23 cellular contexts compared by ENCODE assay signal in the genomic region with DNA sequence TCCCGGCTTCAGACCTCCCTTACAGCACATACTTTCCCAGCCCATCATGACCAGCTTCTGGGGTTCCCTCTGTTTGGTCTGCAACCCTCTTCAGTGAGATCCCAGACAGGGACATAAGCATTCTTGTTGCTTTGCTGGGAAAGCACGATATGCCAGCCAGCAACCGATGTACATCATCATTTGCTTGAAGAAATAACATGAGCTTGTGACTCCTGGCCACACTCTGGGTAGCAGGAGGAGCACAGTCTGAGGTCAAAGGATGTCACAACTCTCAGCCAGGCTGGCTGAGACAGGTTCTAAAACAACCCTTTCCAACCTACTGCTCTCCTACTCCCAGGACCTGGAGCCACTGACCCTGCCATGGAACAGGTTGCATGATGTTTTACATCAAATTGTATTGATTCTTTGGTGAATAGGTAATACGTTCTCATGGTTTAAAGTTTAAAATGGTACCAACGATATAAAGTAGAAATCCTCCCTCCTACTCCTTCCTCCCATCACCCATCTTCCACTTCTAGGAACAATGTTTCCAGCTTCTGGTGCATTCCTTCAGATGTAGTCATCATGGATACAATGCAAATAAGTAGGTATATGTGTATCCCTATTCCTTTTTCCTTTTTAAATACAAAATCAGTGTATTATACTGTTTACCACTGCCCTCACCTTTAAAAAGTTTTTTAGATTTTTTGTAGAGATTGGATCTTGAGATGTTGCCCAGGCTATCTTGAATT.
DNase-seq lines count a peak whose midpoint lies in the region; ATAC-seq, FAIRE-seq and TF ChIP-seq lines count a peak whose summit lies in the region.
"Had no signal": no experiment of that assay in that cellular context is flagged by ENCODE, and none has a peak within 500 bp of the region (broad histone marks: within the 10 kb centered on the region; RNA-seq: fewer than 3 reads in every experiment).

No MANE protein-coding gene starts in this region.

- H3K79me2 ChIP-seq in K562 (ENCODE audit: control insufficient read depth, insufficient read depth, low read length): no peaks in the 10 kb centered on the region

- CTCF ChIA-PET in K562 (lab: Yijun Ruan, JAX; ENCODE audit: low intra/inter-chr PET ratio): interaction anchor here (0.6 kb wide), 1 partner anchor 355 kb away, joined by 3 read pairs; no protein-coding TSS in a partner anchor

- no peak overlapping the region for H3K27ac ChIP-seq in K562 (ENCODE audit: extremely low read depth, low read depth, low read length)
- H3K27ac ChIP-seq: C4-2B, lower lobe of right lung, upper lobe of right lung had no signal

- no peaks in the 10 kb centered on the region; the same call in 1 of the 2 replicates for H4K20me1 ChIP-seq in K562 (replicated peaks; ENCODE audit: control insufficient read depth, insufficient read depth, low read length)

- no peak; a peak in 1 of 4 replicates for TF ChIP-seq RAD21 in K562 (CRISPR knock-in tag; conservative IDR thresholded peaks at IDR 0.05 in 1 of 2, IDR thresholded peaks at IDR 0.05 in 1 of 2)

- ATAC-seq in natural killer cell treated with Interleukin-12 subunit alpha and Interleukin-12 subunit beta and Interleukin-15 and Interleukin-18, amount 100 ng/mL, for 72 hours: peak; percentile 7 to 43
- ATAC-seq in natural killer cell (no peak), K562 (no peak), GM21717 (IDR thresholded peaks at IDR 0.05; ENCODE audit: unreplicated experiment) (no peak)
- ATAC-seq: stimulated activated naive B cell treated with anti-CD40 and anti-IgM and Interleukin-4, amounts not matched to agents 10 μg/mL and 1 μg/mL and 100 μg/mL, for 72 hours; T-helper 17 cell; WTC11 had no signal

- H3K36me3 ChIP-seq in K562 (ENCODE audit: control insufficient read depth, insufficient read depth, low read length): no peaks in the 10 kb centered on the region
- H3K36me3 ChIP-seq: lower lobe of right lung, upper lobe of right lung had no signal

- FAIRE-seq in K562 (lab: Jason Lieb, UNC) (peak; percentile 37), urothelium cell line (lab: Jason Lieb, UNC) (no peak), HTR-8/SVneo (lab: Jason Lieb, UNC) (no peak)

- TF ChIP-seq CTCF in natural killer cell (IDR thresholded peaks at IDR 0.05): no peak
- no peak for TF ChIP-seq CTCF in K562 (IDR thresholded peaks at IDR 0.05 in 2 of 3, conservative IDR thresholded peaks at IDR 0.05 in 1 of 3; ENCODE audit: insufficient read depth in 2 of 3, low read depth in 1 of 3, low read length in 3 of 3)

- POLR2A ChIA-PET in K562 (lab: Yijun Ruan, JAX): interaction anchor here (0.7 kb wide), 1 partner anchor 354 kb away, joined by 3 read pairs; no protein-coding TSS in a partner anchor

- no peaks in the 10 kb centered on the region for H3K27me3 ChIP-seq in K562 (ENCODE audit: control insufficient read depth in 2 of 2, insufficient read depth in 2 of 2, low read length in 2 of 2)

- no peaks in the 10 kb centered on the region for H3K9me3 ChIP-seq in K562 (replicated peaks; ENCODE audit: control insufficient read depth, insufficient read depth, low read depth, low read length)
- H3K9me3 ChIP-seq: lower lobe of right lung, upper lobe of right lung had no signal

- H3K27me3 Mint-ChIP-seq in natural killer cell treated with Interleukin-12 subunit alpha and Interleukin-12 subunit beta and Interleukin-15 and Interleukin-18, amount 100 ng/mL, for 72 hours: peaks cover 39 to 56% of the 10 kb centered on the region in 2 donors
- peaks cover 35 to 66% of the 10 kb centered on the region in 2 donors for H3K27me3 Mint-ChIP-seq in natural killer cell (ENCODE audit: low read depth in 2 of 2)

- in situ Hi-C loops in K562 (cut with MboI): no loop called here
- in situ Hi-C loops in G401 (cut with HindIII; ENCODE audit: low sequenced_read_pairs): no loop called here

- intact Hi-C loops in natural killer cell (cut with micrococcal nuclease) (no loop called here), K562 (cut with micrococcal nuclease) (loop anchor here (2.0 to 10.0 kb wide), 2 partner anchors 119 to 291 kb away; no protein-coding TSS in a partner anchor)

- H2AFZ ChIP-seq in K562 (ENCODE audit: low read depth, low read length): no peak overlapping the region

- DNase-seq in natural killer cell treated with Interleukin-12 subunit alpha and Interleukin-12 subunit beta and Interleukin-15 and Interleukin-18, amount 100 ng/mL, for 72 hours (ENCODE audit: low spot score): no peak
- no peak for DNase-seq in natural killer cell
- DNase-seq in K562 (ENCODE audit: extremely low read depth in 1 of 4, low spot score in 3 of 4): no peak
- DNase-seq in islet precursor cell: peak; percentile 68
- DNase-seq in urothelium cell line (ENCODE audit: low spot score): peak; percentile 33
- no peak for DNase-seq in G401 (ENCODE audit: low spot score)
- no peak for DNase-seq in HTR-8/SVneo (ENCODE audit: insufficient read length, low spot score)
- DNase-seq: 8988T; activated naive CD8-positive, alpha-beta T cell treated with anti-CD3 and anti-CD28 coated beads, Interleukin-2, amount 10 ng/mL, durations not matched to agents 7 days and 5 days; DMS53; effector CD4-positive, alpha-beta T cell; lower lobe of right lung; NCI-H187 treated with DMSO at 0.1 percent for 48 hours; NCI-H446; SHP77 treated with DMSO at 0.1 percent for 48 hours; stimulated activated CD4-positive, alpha-beta T cell treated with anti-CD3 and anti-CD28 coated beads, Interleukin-15, amount 100 ng/mL, for 24 hours; stimulated activated naive B cell treated with anti-CD40 and anti-IgM and Interleukin-4, amounts not matched to agents 10 μg/mL and 1 μg/mL and 100 μg/mL, for 72 hours; T-helper 17 cell; upper lobe of right lung had no signal

- no peaks in the 10 kb centered on the region for H3K9me3 Mint-ChIP-seq in natural killer cell treated with Interleukin-12 subunit alpha and Interleukin-12 subunit beta and Interleukin-15 and Interleukin-18, amount 100 ng/mL, for 72 hours
- no peaks in the 10 kb centered on the region for H3K9me3 Mint-ChIP-seq in natural killer cell
- H3K9me3 Mint-ChIP-seq: activated naive CD8-positive, alpha-beta T cell treated with anti-CD3 and anti-CD28 coated beads, Interleukin-2, amount 10 ng/mL, durations not matched to agents 7 days and 5 days; nephron; stimulated activated naive B cell treated with anti-CD40 and anti-IgM and Interleukin-4, amounts not matched to agents 10 μg/mL and 1 μg/mL and 100 μg/mL, for 72 hours; WTC11 had no signal

- TF ChIP-seq POLR2A in K562 (conservative IDR thresholded peaks at IDR 0.05): no peak

- no TSS peak for BruUV-seq in K562 (replicated peaks; lab: Mats Ljungman, UMichigan)

- no peak for TF ChIP-seq EP300 in K562 (IDR thresholded peaks at IDR 0.05; ENCODE audit: low read length)

- H3K9ac ChIP-seq in K562 (ENCODE audit: insufficient read depth in 1 of 2, low read depth in 2 of 2, low read length in 2 of 2): no peak overlapping the region

- H3K4me2 ChIP-seq in K562 (ENCODE audit: insufficient read depth, low read length): no peak overlapping the region

- H3K4me3 ChIP-seq in K562: no peak overlapping the region
- H3K4me3 ChIP-seq: lower lobe of right lung, upper lobe of right lung had no signal

- no peaks in the 10 kb centered on the region for H3K9me1 ChIP-seq in K562 (ENCODE audit: control insufficient read depth, insufficient read depth, low read length)

- peaks cover 15 to 31% of the 10 kb centered on the region in 2 experiments; a peak in 4 of 5 replicates for H3K4me1 ChIP-seq in K562 (replicated peaks in 1 of 2; ENCODE audit: control insufficient read depth in 2 of 2, insufficient read depth in 2 of 2, low read length in 2 of 2)

- no peaks in the 10 kb centered on the region for H3K4me1 Mint-ChIP-seq in natural killer cell treated with Interleukin-12 subunit alpha and Interleukin-12 subunit beta and Interleukin-15 and Interleukin-18, amount 100 ng/mL, for 72 hours (ENCODE audit: low read depth in 2 of 2)
- H3K4me1 Mint-ChIP-seq in natural killer cell: no peaks in the 10 kb centered on the region

- no peak overlapping the region for H3K27ac Mint-ChIP-seq in natural killer cell treated with Interleukin-12 subunit alpha and Interleukin-12 subunit beta and Interleukin-15 and Interleukin-18, amount 100 ng/mL, for 72 hours
- H3K27ac Mint-ChIP-seq in natural killer cell: no peak overlapping the region
- H3K27ac Mint-ChIP-seq: activated naive CD8-positive, alpha-beta T cell treated with anti-CD3 and anti-CD28 coated beads, Interleukin-2, amount 10 ng/mL, durations not matched to agents 7 days and 5 days; stimulated activated naive B cell treated with anti-CD40 and anti-IgM and Interleukin-4, amounts not matched to agents 10 μg/mL and 1 μg/mL and 100 μg/mL, for 72 hours; T-helper 17 cell; WTC11 had no signal

- H3K4me3 Mint-ChIP-seq in natural killer cell treated with Interleukin-12 subunit alpha and Interleukin-12 subunit beta and Interleukin-15 and Interleukin-18, amount 100 ng/mL, for 72 hours: no peak overlapping the region
- no peak overlapping the region for H3K4me3 Mint-ChIP-seq in natural killer cell
- H3K4me3 Mint-ChIP-seq: activated naive CD8-positive, alpha-beta T cell treated with anti-CD3 and anti-CD28 coated beads, Interleukin-2, amount 10 ng/mL, durations not matched to agents 7 days and 5 days; nephron; stimulated activated naive B cell treated with anti-CD40 and anti-IgM and Interleukin-4, amounts not matched to agents 10 μg/mL and 1 μg/mL and 100 μg/mL, for 72 hours; T-helper 17 cell; WTC11 had no signal

- no peaks in the 10 kb centered on the region for H3K36me3 Mint-ChIP-seq in natural killer cell treated with Interleukin-12 subunit alpha and Interleukin-12 subunit beta and Interleukin-15 and Interleukin-18, amount 100 ng/mL, for 72 hours
- no peaks in the 10 kb centered on the region for H3K36me3 Mint-ChIP-seq in natural killer cell
- H3K36me3 Mint-ChIP-seq: activated naive CD8-positive, alpha-beta T cell treated with anti-CD3 and anti-CD28 coated beads, Interleukin-2, amount 10 ng/mL, durations not matched to agents 7 days and 5 days; stimulated activated naive B cell treated with anti-CD40 and anti-IgM and Interleukin-4, amounts not matched to agents 10 μg/mL and 1 μg/mL and 100 μg/mL, for 72 hours; WTC11 had no signal

- WGBS in K562 (ENCODE audit: insufficient coverage, low coverage, missing lambda C conversion rate): 65% methylated on average over 5 of the region's 5 CpGs

TF ChIP-seq in K562, 482 proteins besides CTCF, POLR2A, EP300 and RAD21 (continues in another document):
- TF ChIP-seq LARP7 (IDR thresholded peaks at IDR 0.05): no peak
- TF ChIP-seq FOXJ2 (tag; IDR thresholded peaks at IDR 0.05): no peak
- no peak for TF ChIP-seq MCM5 (IDR thresholded peaks at IDR 0.05; ENCODE audit: low read depth)
- TF ChIP-seq, protein P1, sequence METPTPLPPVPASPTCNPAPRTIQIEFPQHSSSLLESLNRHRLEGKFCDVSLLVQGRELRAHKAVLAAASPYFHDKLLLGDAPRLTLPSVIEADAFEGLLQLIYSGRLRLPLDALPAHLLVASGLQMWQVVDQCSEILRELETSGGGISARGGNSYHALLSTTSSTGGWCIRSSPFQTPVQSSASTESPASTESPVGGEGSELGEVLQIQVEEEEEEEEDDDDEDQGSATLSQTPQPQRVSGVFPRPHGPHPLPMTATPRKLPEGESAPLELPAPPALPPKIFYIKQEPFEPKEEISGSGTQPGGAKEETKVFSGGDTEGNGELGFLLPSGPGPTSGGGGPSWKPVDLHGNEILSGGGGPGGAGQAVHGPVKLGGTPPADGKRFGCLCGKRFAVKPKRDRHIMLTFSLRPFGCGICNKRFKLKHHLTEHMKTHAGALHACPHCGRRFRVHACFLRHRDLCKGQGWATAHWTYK (CRISPR knock-in tag; IDR thresholded peaks at IDR 0.05): no peak

Comparison
In these comparisons a context has a peak if more than half of its experiments do, and no peak if none do; other contexts are left out.
1. ATAC-seq: peak in natural killer cell treated with Interleukin-12 subunit alpha and Interleukin-12 subunit beta and Interleukin-15 and Interleukin-18, amount 100 ng/mL, for 72 hours (2 of 2); none in natural killer cell (0 of 3), K562 (single experiment) and GM21717 (single experiment).
2. DNase-seq: peak in islet precursor cell (single experiment) and urothelium cell line (single experiment); none in natural killer cell treated with Interleukin-12 subunit alpha and Interleukin-12 subunit beta and Interleukin-15 and Interleukin-18, amount 100 ng/mL, for 72 hours (single experiment), natural killer cell (single experiment), K562 (0 of 4), G401 (single experiment) and HTR-8/SVneo (single experiment).